In genomic region chr2:224927671-224928173, GRCh38 we compare ENCODE assay signal across 8 cellular contexts.
DNase-seq lines count a peak whose midpoint lies in the region; ATAC-seq, FAIRE-seq and TF ChIP-seq lines count a peak whose summit lies in the region.

No MANE protein-coding gene starts in this region.

- ATAC-seq in activated CD4-positive, alpha-beta T cell treated with anti-CD3 and anti-CD28 coated beads for 36 hours = peak; percentile 62

- no peak for TF ChIP-seq POLR2A in GM12891 (IDR thresholded peaks at IDR 0.05; ENCODE audit: low read depth, low read length)

- peaks cover 99% of the 10 kb centered on the region for H3K4me1 Mint-ChIP-seq in activated CD4-positive, alpha-beta T cell treated with anti-CD3 and anti-CD28 coated beads for 36 hours

- intact Hi-C loops in activated CD4-positive, alpha-beta T cell treated with anti-CD3 and anti-CD28 coated beads for 36 hours (cut with DNase I, micrococcal nuclease) = loop anchor here (1.0 to 10.0 kb wide), 5 partner anchors 16 to 1867 kb away; partner anchors contain the start of genes CUL3 (in 2 of the 2) and IRS1 (in 1 of the 2)

- CTCF ChIA-PET in activated CD4-positive, alpha-beta T cell treated with anti-CD3 and anti-CD28 coated beads for 36 hours (lab: Charles Lee) = interaction anchor here (0.7 to 4.7 kb wide), 14 partner anchors 11 to 986 kb away, joined by 3 to 53 read pairs (median 3); no protein-coding TSS in a partner anchor

- H3K27me3 Mint-ChIP-seq in activated CD4-positive, alpha-beta T cell treated with anti-CD3 and anti-CD28 coated beads for 36 hours = no peaks in the 10 kb centered on the region

- POLR2A ChIA-PET in activated CD4-positive, alpha-beta T cell treated with anti-CD3 and anti-CD28 coated beads for 36 hours (lab: Charles Lee) = interaction anchor here (0.6 to 4.3 kb wide), 14 partner anchors 9 to 125 kb away, joined by 3 to 56 read pairs (median 4); partner anchors contain the start of gene DOCK10

- DNase-seq in GM12891 (ENCODE audit: insufficient read length, low spot score) (no peak), NCI-H446 (lab: John Stamatoyannopoulos, UW) (no peak), GM20000 (ENCODE audit: low spot score) (no peak), SW480 (ENCODE audit: low spot score) (no peak), T1000 (lab: John Stamatoyannopoulos, UW) (no peak)
- peak; percentile 84 for DNase-seq in activated CD4-positive, alpha-beta T cell treated with anti-CD3 and anti-CD28 coated beads for 36 hours
- peak; percentile 58 for DNase-seq in effector CD4-positive, alpha-beta T cell
- peak in 2 of 3 experiments; percentile 51 to 52 for DNase-seq in stimulated activated CD4-positive, alpha-beta T cell treated with anti-CD3 and anti-CD28 coated beads, TNF-alpha, amount 100 ng/mL, for 24 hours (ENCODE audit: low read depth in 3 of 3)

- no peak for TF ChIP-seq CTCF in GM20000 (IDR thresholded peaks at IDR 0.05; ENCODE audit: extremely low read depth, missing control alignments)

- peaks cover 90% of the 10 kb centered on the region for H3K36me3 Mint-ChIP-seq in activated CD4-positive, alpha-beta T cell treated with anti-CD3 and anti-CD28 coated beads for 36 hours (ENCODE audit: low read depth)

- peak overlapping the region; percentile 60 for H3K4me3 Mint-ChIP-seq in activated CD4-positive, alpha-beta T cell treated with anti-CD3 and anti-CD28 coated beads for 36 hours

- no peaks in the 10 kb centered on the region for H3K9me3 Mint-ChIP-seq in activated CD4-positive, alpha-beta T cell treated with anti-CD3 and anti-CD28 coated beads for 36 hours (ENCODE audit: low read depth)

- peak overlapping the region; percentile 98 for H3K27ac Mint-ChIP-seq in activated CD4-positive, alpha-beta T cell treated with anti-CD3 and anti-CD28 coated beads for 36 hours

- peak; percentile 82 for FAIRE-seq in GM12891 (lab: Jason Lieb, UNC)

TF ChIP-seq in GM12891, 5 proteins besides CTCF, POLR2A, EP300 and RAD21:
- TF ChIP-seq POLR2AphosphoS5 (IDR thresholded peaks at IDR 0.05; ENCODE audit: low read depth, low read length) (no peak), POU2F2 (IDR thresholded peaks at IDR 0.05; ENCODE audit: low read depth, low read length) (no peak), TAF1 (IDR thresholded peaks at IDR 0.05; ENCODE audit: low read depth, low read length) (no peak), PAX5 (IDR thresholded peaks at IDR 0.05; ENCODE audit: insufficient read depth, low read length, severe bottlenecking) (no peak), SPI1 (IDR thresholded peaks at IDR 0.05; ENCODE audit: low read depth, low read length) (no peak; the same call in 1 of the 2 replicates)
TF ChIP-seq in GM12891: peak in this region for 0.

Comparison
In these comparisons a context has a peak if more than half of its experiments do, and no peak if none do; other contexts are left out.
1. DNase-seq: peak in activated CD4-positive, alpha-beta T cell treated with anti-CD3 and anti-CD28 coated beads for 36 hours (single experiment), effector CD4-positive, alpha-beta T cell (single experiment) and stimulated activated CD4-positive, alpha-beta T cell treated with anti-CD3 and anti-CD28 coated beads, TNF-alpha, amount 100 ng/mL, for 24 hours (2 of 3); none in GM12891 (single experiment), NCI-H446 (0 of 2), GM20000 (single experiment), SW480 (single experiment) and T1000 (single experiment).